13 cellular contexts compared by ENCODE assay signal in genomic region chr22:19119949-19120348, GRCh38. TPM values are rescaled to one million over a fixed set of nuclear protein-coding genes. Genes with fewer than 3 reads are reported as not detected.
DNase-seq lines count a peak whose midpoint lies in the region; ATAC-seq and TF ChIP-seq lines count a peak whose summit lies in the region.
"Had no signal": no experiment of that assay in that cellular context is flagged by ENCODE, and none has a peak within 500 bp of the region (broad histone marks: within the 10 kb centered on the region; RNA-seq: fewer than 3 reads in every experiment).

No MANE protein-coding gene starts in this region.

- peak overlapping the region; percentile 94 for H3K4me2 ChIP-seq in Loucy (ENCODE audit: low read depth, low read length, poor library complexity, severe bottlenecking)
- H3K4me2 ChIP-seq in mammary epithelial cell (ENCODE audit: insufficient read depth, low read depth, low read length), result peak overlapping the region; percentile 50

- no peaks in the 10 kb centered on the region for H3K9me3 Mint-ChIP-seq in CD8-positive, alpha-beta T cell

- H3K36me3 ChIP-seq in CD8-positive, alpha-beta T cell (ENCODE audit: insufficient read depth, low read length), result no peaks in the 10 kb centered on the region
- no peaks in the 10 kb centered on the region for H3K36me3 ChIP-seq in Loucy (ENCODE audit: insufficient read depth, low read length)
- H3K36me3 ChIP-seq in mammary epithelial cell (ENCODE audit: insufficient read depth, low read length), result peaks cover 4% of the 10 kb centered on the region
- H3K36me3 ChIP-seq in neutrophil, result peaks cover 12% of the 10 kb centered on the region

- H3K9me3 ChIP-seq in CD8-positive, alpha-beta T cell (ENCODE audit: low read length), result no peaks in the 10 kb centered on the region
- H3K9me3 ChIP-seq in Loucy (ENCODE audit: insufficient read depth, low read depth, low read length) (no peaks in the 10 kb centered on the region), mammary epithelial cell (replicated peaks; ENCODE audit: insufficient read depth, low read length) (no peaks in the 10 kb centered on the region), neutrophil (no peaks in the 10 kb centered on the region)
- H3K9me3 ChIP-seq: tibial artery had no signal

- H3K9me2 ChIP-seq in Loucy (replicated peaks; ENCODE audit: low read depth, low read length), result no peaks in the 10 kb centered on the region

- ATAC-seq in CD8-positive, alpha-beta T cell, result no peak
- ATAC-seq in HG03469 (IDR thresholded peaks at IDR 0.05; ENCODE audit: unreplicated experiment), result no peak
- ATAC-seq: left colon had no signal

- H3K27ac ChIP-seq in CD8-positive, alpha-beta T cell (ENCODE audit: low read depth, low read length), result no peak overlapping the region
- H3K27ac ChIP-seq in mammary epithelial cell (ENCODE audit: insufficient read depth, low read depth, low read length), result peak overlapping the region; percentile 85
- H3K27ac ChIP-seq in neutrophil, result peak overlapping the region; percentile 92

- H3K4me3 Mint-ChIP-seq in CD8-positive, alpha-beta T cell, result peak overlapping the region; percentile 88

- H4K20me1 ChIP-seq in Loucy (ENCODE audit: insufficient read depth, low read length, poor library complexity, severe bottlenecking), result peaks cover 67% of the 10 kb centered on the region
- H4K20me1 ChIP-seq in mammary epithelial cell (ENCODE audit: insufficient read depth, low read length), result peaks cover 2% of the 10 kb centered on the region

- no peaks in the 10 kb centered on the region for H3K27me3 Mint-ChIP-seq in CD8-positive, alpha-beta T cell (ENCODE audit: low read depth)

- BruUV-seq in mammary epithelial cell (replicated peaks; lab: Mats Ljungman, UMichigan), result no TSS peak

- POLR2A ChIA-PET in CD8-positive, alpha-beta T cell (lab: Charles Lee), result no interaction called here

- peaks cover 70% of the 10 kb centered on the region for H3K4me1 Mint-ChIP-seq in CD8-positive, alpha-beta T cell (ENCODE audit: low read depth)

- no peak for DNase-seq in CD8-positive, alpha-beta T cell
- DNase-seq in mammary epithelial cell (no peak), NCI-H69 (lab: John Stamatoyannopoulos, UW) (no peak), T1000 (lab: John Stamatoyannopoulos, UW) (no peak), germinal center (ENCODE audit: low spot score) (no peak)
- DNase-seq: activated CD8-positive, alpha-beta memory T cell treated with anti-CD3 and anti-CD28 coated beads, Interleukin-2, amount 50 U/mL, for 4 hours; left colon; NCI-H748 treated with DMSO at 0.1 percent for 48 hours; tibial artery had no signal

- peak overlapping the region; percentile 79 for H3K9ac ChIP-seq in Loucy (ENCODE audit: low read depth, low read length, poor library complexity, severe bottlenecking)
- H3K9ac ChIP-seq in mammary epithelial cell (ENCODE audit: insufficient read depth, low read length), result no peak overlapping the region

- 0 out of 2 replicates have a peak, but pooled peaks cover 2% of the 10 kb centered on the region for H3F3A ChIP-seq in Loucy (ENCODE audit: low read depth)

- CTCF ChIA-PET in CD8-positive, alpha-beta T cell (lab: Charles Lee), result no interaction called here
- CTCF ChIA-PET in mammary epithelial cell (lab: Charles Lee; ENCODE audit: low non-redundant PET), result no interaction called here

- no peaks in the 10 kb centered on the region for H3K27me3 ChIP-seq in CD8-positive, alpha-beta T cell (ENCODE audit: insufficient read depth, low read length)
- H3K27me3 ChIP-seq in Loucy (ENCODE audit: insufficient read depth, low read length, poor library complexity, severe bottlenecking), result no peaks in the 10 kb centered on the region
- H3K27me3 ChIP-seq in mammary epithelial cell (ENCODE audit: insufficient read depth, low read length), result no peaks in the 10 kb centered on the region
- no peaks in the 10 kb centered on the region for H3K27me3 ChIP-seq in neutrophil
- H3K27me3 ChIP-seq: tibial artery had no signal

- peaks cover 44% of the 10 kb centered on the region for H3K36me3 Mint-ChIP-seq in CD8-positive, alpha-beta T cell

- peaks cover 72% of the 10 kb centered on the region for H3K4me1 ChIP-seq in CD8-positive, alpha-beta T cell (ENCODE audit: insufficient read depth, low read length)
- H3K4me1 ChIP-seq in Loucy (ENCODE audit: insufficient read depth, low read length, poor library complexity, severe bottlenecking), result peaks cover 60% of the 10 kb centered on the region
- peaks cover 17% of the 10 kb centered on the region for H3K4me1 ChIP-seq in mammary epithelial cell (ENCODE audit: insufficient read depth, low read length)
- H3K4me1 ChIP-seq in neutrophil (ENCODE audit: control insufficient read depth in 1 of 2, insufficient read depth in 1 of 2, low read depth in 1 of 2, low read length in 1 of 2), result peaks cover 66 to 74% of the 10 kb centered on the region in 2 experiments

- dilution Hi-C loops in mammary epithelial cell (cut with HindIII; ENCODE audit: low sequenced_read_pairs), result no loop called here

- no peak overlapping the region for H2AFZ ChIP-seq in Loucy (ENCODE audit: low read length)
- H2AFZ ChIP-seq in mammary epithelial cell (ENCODE audit: low read depth, low read length), result no peak overlapping the region

- intact Hi-C loops in CD8-positive, alpha-beta T cell (cut with DNase I, micrococcal nuclease), result loop anchor here in 1 of 2 experiments (5.0 kb wide), 1 partner anchor 1737 kb away; the partner anchor contains the start of genes PI4KA and SNAP29
- intact Hi-C loops in mammary epithelial cell (cut with micrococcal nuclease), result no loop called here

- H3K4me3 ChIP-seq in CD8-positive, alpha-beta T cell (ENCODE audit: low read depth, low read length), result peak overlapping the region; percentile 73
- H3K4me3 ChIP-seq in Loucy (ENCODE audit: low read length, poor library complexity, severe bottlenecking) (peak overlapping the region; percentile 96), mammary epithelial cell (replicated peaks in 1 of 3; ENCODE audit: insufficient read depth in 1 of 3, low read depth in 2 of 3, low read length in 3 of 3) (no peak overlapping the region), neutrophil (ENCODE audit: low read depth in 1 of 2, low read length in 1 of 2) (peak overlapping the region; percentile 93 to 94)

- 91% methylated on average over 7 of the region's 8 CpGs for WGBS in mammary epithelial cell (ENCODE audit: low coverage, missing lambda C conversion rate)

- in situ Hi-C loops in mammary epithelial cell (cut with MboI; ENCODE audit: low sequenced_read_pairs in 2 of 2), result no loop called here

- no peak for TF ChIP-seq CTCF in CD8-positive, alpha-beta T cell (IDR thresholded peaks at IDR 0.05)
- no peak for TF ChIP-seq CTCF in Loucy (conservative IDR thresholded peaks at IDR 0.05; ENCODE audit: low read length)
- no peak for TF ChIP-seq CTCF in mammary epithelial cell (conservative IDR thresholded peaks at IDR 0.05 in 1 of 2, IDR thresholded peaks at IDR 0.05 in 1 of 2; ENCODE audit: extremely low read depth in 1 of 2, insufficient read depth in 1 of 2, low read depth in 1 of 2, low read length in 2 of 2)
- no peak for TF ChIP-seq CTCF in neutrophil (IDR thresholded peaks at IDR 0.05)

- peak overlapping the region; percentile 60 for H3K27ac Mint-ChIP-seq in CD8-positive, alpha-beta T cell

- H3K79me2 ChIP-seq in Loucy (ENCODE audit: insufficient read depth, low read length) (peaks cover 72% of the 10 kb centered on the region), mammary epithelial cell (ENCODE audit: insufficient read depth, low read length) (peaks cover 73% of the 10 kb centered on the region)

RNA-seq across cellular contexts. Expression of gene DGCR2, which starts 2.3 kb away (rescaled TPM):
- total RNA-seq in CD8-positive, alpha-beta T cell, result 10 to 100 TPM; 29.6 to 32.4 TPM
- 10 to 100 TPM; 66.1 to 80.9 TPM for total RNA-seq in mammary epithelial cell
- 66.8 TPM for polyA plus RNA-seq in mammary epithelial cell
- 107 TPM for polyA minus RNA-seq in mammary epithelial cell

RNA-seq across cellular contexts. Expression of gene TSSK2, which starts 11.2 kb away (rescaled TPM):
- under 1 TPM; 0.25 to 0.27 TPM for total RNA-seq in CD8-positive, alpha-beta T cell
- under 1 TPM in 1 of 2 donors, not detected in 1; 0.16 TPM for total RNA-seq in mammary epithelial cell
- not detected for polyA plus RNA-seq in mammary epithelial cell
- polyA minus RNA-seq in mammary epithelial cell, result not detected
- total RNA-seq: cerebellum, left colon had no signal

RNA-seq across cellular contexts. Expression of gene ESS2, which starts 24.5 kb away (rescaled TPM):
- 10 to 100 TPM; 62.5 to 65.5 TPM for total RNA-seq in CD8-positive, alpha-beta T cell
- total RNA-seq in mammary epithelial cell, result 10 to 100 TPM; 12.0 to 17.6 TPM
- polyA plus RNA-seq in mammary epithelial cell, result 14.6 TPM
- 8.0 TPM for polyA minus RNA-seq in mammary epithelial cell

RNA-seq across cellular contexts. Expression of gene GSC2, which starts 30.1 kb away (rescaled TPM):
- total RNA-seq in CD8-positive, alpha-beta T cell, result not detected
- not detected for total RNA-seq in mammary epithelial cell
- not detected for polyA plus RNA-seq in mammary epithelial cell
- polyA minus RNA-seq in mammary epithelial cell, result not detected
- total RNA-seq: cerebellum, left colon had no signal

RNA-seq across cellular contexts. Expression of gene SLC25A1, which starts 58.6 kb away (rescaled TPM):
- 10 to 100 TPM; 14.5 to 15.9 TPM for total RNA-seq in CD8-positive, alpha-beta T cell
- 100 to 1,000 TPM in 1 of 2 donors, 10 to 100 TPM in 1; 70.5 to 130 TPM for total RNA-seq in mammary epithelial cell
- polyA plus RNA-seq in mammary epithelial cell, result 74.2 TPM
- polyA minus RNA-seq in mammary epithelial cell, result 145 TPM

Comparison
In these comparisons a context has a peak if more than half of its experiments do, and no peak if none do; other contexts are left out.
1. H3K4me3 ChIP-seq: peak in CD8-positive, alpha-beta T cell (single experiment), Loucy (single experiment) and neutrophil (2 of 2); none in mammary epithelial cell (0 of 3).